In genomic region chr2:8653485-8653884, GRCh38 we compare ENCODE assay signal across 1 cellular context.
TF ChIP-seq lines count a peak whose summit lies in the region.

No MANE protein-coding gene starts in this region.

TF ChIP-seq in GM23338, 12 proteins besides CTCF, POLR2A, EP300 and RAD21:
- TF ChIP-seq, protein P1, sequence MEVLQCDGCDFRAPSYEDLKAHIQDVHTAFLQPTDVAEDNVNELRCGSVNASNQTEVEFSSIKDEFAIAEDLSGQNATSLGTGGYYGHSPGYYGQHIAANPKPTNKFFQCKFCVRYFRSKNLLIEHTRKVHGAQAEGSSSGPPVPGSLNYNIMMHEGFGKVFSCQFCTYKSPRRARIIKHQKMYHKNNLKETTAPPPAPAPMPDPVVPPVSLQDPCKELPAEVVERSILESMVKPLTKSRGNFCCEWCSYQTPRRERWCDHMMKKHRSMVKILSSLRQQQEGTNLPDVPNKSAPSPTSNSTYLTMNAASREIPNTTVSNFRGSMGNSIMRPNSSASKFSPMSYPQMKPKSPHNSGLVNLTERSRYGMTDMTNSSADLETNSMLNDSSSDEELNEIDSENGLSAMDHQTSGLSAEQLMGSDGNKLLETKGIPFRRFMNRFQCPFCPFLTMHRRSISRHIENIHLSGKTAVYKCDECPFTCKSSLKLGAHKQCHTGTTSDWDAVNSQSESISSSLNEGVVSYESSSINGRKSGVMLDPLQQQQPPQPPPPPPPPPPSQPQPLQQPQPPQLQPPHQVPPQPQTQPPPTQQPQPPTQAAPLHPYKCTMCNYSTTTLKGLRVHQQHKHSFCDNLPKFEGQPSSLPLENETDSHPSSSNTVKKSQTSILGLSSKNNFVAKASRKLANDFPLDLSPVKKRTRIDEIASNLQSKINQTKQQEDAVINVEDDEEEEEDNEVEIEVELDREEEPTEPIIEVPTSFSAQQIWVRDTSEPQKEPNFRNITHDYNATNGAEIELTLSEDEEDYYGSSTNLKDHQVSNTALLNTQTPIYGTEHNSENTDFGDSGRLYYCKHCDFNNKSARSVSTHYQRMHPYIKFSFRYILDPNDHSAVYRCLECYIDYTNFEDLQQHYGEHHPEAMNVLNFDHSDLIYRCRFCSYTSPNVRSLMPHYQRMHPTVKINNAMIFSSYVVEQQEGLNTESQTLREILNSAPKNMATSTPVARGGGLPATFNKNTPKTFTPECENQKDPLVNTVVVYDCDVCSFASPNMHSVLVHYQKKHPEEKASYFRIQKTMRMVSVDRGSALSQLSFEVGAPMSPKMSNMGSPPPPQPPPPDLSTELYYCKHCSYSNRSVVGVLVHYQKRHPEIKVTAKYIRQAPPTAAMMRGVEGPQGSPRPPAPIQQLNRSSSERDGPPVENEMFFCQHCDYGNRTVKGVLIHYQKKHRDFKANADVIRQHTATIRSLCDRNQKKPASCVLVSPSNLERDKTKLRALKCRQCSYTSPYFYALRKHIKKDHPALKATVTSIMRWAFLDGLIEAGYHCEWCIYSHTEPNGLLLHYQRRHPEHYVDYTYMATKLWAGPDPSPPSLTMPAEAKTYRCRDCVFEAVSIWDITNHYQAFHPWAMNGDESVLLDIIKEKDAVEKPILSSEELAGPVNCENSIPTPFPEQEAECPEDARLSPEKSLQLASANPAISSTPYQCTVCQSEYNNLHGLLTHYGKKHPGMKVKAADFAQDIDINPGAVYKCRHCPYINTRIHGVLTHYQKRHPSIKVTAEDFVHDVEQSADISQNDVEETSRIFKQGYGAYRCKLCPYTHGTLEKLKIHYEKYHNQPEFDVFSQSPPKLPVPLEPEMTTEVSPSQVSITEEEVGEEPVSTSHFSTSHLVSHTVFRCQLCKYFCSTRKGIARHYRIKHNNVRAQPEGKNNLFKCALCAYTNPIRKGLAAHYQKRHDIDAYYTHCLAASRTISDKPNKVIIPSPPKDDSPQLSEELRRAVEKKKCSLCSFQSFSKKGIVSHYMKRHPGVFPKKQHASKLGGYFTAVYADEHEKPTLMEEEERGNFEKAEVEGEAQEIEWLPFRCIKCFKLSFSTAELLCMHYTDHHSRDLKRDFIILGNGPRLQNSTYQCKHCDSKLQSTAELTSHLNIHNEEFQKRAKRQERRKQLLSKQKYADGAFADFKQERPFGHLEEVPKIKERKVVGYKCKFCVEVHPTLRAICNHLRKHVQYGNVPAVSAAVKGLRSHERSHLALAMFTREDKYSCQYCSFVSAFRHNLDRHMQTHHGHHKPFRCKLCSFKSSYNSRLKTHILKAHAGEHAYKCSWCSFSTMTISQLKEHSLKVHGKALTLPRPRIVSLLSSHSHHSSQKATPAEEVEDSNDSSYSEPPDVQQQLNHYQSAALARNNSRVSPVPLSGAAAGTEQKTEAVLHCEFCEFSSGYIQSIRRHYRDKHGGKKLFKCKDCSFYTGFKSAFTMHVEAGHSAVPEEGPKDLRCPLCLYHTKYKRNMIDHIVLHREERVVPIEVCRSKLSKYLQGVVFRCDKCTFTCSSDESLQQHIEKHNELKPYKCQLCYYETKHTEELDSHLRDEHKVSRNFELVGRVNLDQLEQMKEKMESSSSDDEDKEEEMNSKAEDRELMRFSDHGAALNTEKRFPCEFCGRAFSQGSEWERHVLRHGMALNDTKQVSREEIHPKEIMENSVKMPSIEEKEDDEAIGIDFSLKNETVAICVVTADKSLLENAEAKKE (CRISPR knock-in tag; IDR thresholded peaks at IDR 0.05), result no peak
- TF ChIP-seq EZH2 (IDR thresholded peaks at IDR 0.05; ENCODE audit: low read depth, unreplicated experiment) (no peak), POLR2AphosphoS5 (IDR thresholded peaks at IDR 0.05; ENCODE audit: low read depth) (no peak), CREB1 (CRISPR knock-in tag; IDR thresholded peaks at IDR 0.05; ENCODE audit: low read depth) (no peak), NANOG (IDR thresholded peaks at IDR 0.05; ENCODE audit: borderline replicate concordance) (no peak), STAT1 (IDR thresholded peaks at IDR 0.05; ENCODE audit: unreplicated experiment) (no peak), ETS1 (IDR thresholded peaks at IDR 0.05) (no peak), JUNB (IDR thresholded peaks at IDR 0.05; ENCODE audit: unreplicated experiment) (no peak), EZH2phosphoT487 (IDR thresholded peaks at IDR 0.05; ENCODE audit: unreplicated experiment) (no peak), ZNF114 (CRISPR knock-in tag; IDR thresholded peaks at IDR 0.05) (no peak), ZNF331 (CRISPR knock-in tag; IDR thresholded peaks at IDR 0.05; ENCODE audit: low read depth) (no peak)
- TF ChIP-seq, protein P2, sequence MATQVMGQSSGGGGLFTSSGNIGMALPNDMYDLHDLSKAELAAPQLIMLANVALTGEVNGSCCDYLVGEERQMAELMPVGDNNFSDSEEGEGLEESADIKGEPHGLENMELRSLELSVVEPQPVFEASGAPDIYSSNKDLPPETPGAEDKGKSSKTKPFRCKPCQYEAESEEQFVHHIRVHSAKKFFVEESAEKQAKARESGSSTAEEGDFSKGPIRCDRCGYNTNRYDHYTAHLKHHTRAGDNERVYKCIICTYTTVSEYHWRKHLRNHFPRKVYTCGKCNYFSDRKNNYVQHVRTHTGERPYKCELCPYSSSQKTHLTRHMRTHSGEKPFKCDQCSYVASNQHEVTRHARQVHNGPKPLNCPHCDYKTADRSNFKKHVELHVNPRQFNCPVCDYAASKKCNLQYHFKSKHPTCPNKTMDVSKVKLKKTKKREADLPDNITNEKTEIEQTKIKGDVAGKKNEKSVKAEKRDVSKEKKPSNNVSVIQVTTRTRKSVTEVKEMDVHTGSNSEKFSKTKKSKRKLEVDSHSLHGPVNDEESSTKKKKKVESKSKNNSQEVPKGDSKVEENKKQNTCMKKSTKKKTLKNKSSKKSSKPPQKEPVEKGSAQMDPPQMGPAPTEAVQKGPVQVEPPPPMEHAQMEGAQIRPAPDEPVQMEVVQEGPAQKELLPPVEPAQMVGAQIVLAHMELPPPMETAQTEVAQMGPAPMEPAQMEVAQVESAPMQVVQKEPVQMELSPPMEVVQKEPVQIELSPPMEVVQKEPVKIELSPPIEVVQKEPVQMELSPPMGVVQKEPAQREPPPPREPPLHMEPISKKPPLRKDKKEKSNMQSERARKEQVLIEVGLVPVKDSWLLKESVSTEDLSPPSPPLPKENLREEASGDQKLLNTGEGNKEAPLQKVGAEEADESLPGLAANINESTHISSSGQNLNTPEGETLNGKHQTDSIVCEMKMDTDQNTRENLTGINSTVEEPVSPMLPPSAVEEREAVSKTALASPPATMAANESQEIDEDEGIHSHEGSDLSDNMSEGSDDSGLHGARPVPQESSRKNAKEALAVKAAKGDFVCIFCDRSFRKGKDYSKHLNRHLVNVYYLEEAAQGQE (IDR thresholded peaks at IDR 0.05; ENCODE audit: unreplicated experiment), result no peak
